ENCODE assay signal across 11 cellular contexts in genomic region chr2:188979730-188980123, GRCh38. TPM values are rescaled to one million over a fixed set of nuclear protein-coding genes. Genes with fewer than 3 reads are reported as not detected.
DNase-seq lines count a peak whose midpoint lies in the region; ATAC-seq, FAIRE-seq and TF ChIP-seq lines count a peak whose summit lies in the region.
"Had no signal": no experiment of that assay in that cellular context is flagged by ENCODE, and none has a peak within 500 bp of the region (broad histone marks: within the 10 kb centered on the region; RNA-seq: fewer than 3 reads in every experiment).

No MANE protein-coding gene starts in this region.

- H3K36me3 Mint-ChIP-seq in astrocyte (ENCODE audit: low read depth, unreplicated experiment) = no peaks in the 10 kb centered on the region
- H3K36me3 Mint-ChIP-seq in mesothelial cell of epicardium = peaks cover 10% of the 10 kb centered on the region

- H3K9me1 ChIP-seq in IMR-90 (ENCODE audit: insufficient read depth, low read length) = no peaks in the 10 kb centered on the region

- H3K56ac ChIP-seq in IMR-90 (ENCODE audit: extremely low read depth, insufficient read depth, low read length) = no peak overlapping the region; the same call in 1 of the 2 replicates

- peak overlapping the region; percentile 98 for H2BK5ac ChIP-seq in IMR-90 (ENCODE audit: low read depth, low read length, poor library complexity, severe bottlenecking)

- dilution Hi-C loops in IMR-90 (cut with HindIII; ENCODE audit: low sequenced_read_pairs, unreplicated experiment) = no loop called here

- no peak overlapping the region for H2AK9ac ChIP-seq in IMR-90 (replicated peaks; ENCODE audit: low read depth, low read length, poor library complexity)

- CTCF ChIA-PET in IMR-90 (lab: Yijun Ruan, JAX) = no interaction called here

- H3K27me3 Mint-ChIP-seq in astrocyte (ENCODE audit: low read depth, unreplicated experiment) (no peaks in the 10 kb centered on the region), mesothelial cell of epicardium (ENCODE audit: low read depth) (no peaks in the 10 kb centered on the region)

- H4K20me1 ChIP-seq in IMR-90 (ENCODE audit: insufficient read depth, low read length) (no peaks in the 10 kb centered on the region), astrocyte (ENCODE audit: insufficient read depth, low read length) (no peaks in the 10 kb centered on the region)

- peaks cover 2 to 11% of the 10 kb centered on the region in 2 experiments; a peak in 3 of 4 replicates for H3K79me1 ChIP-seq in IMR-90 (ENCODE audit: low read depth in 1 of 2, low read length in 2 of 2)

- no TSS peak for BruUV-seq in IMR-90 (replicated peaks; lab: Mats Ljungman, UMichigan)

- H3K4me3 Mint-ChIP-seq in astrocyte (ENCODE audit: unreplicated experiment) (peak overlapping the region; percentile 11), mesothelial cell of epicardium (peak overlapping the region; percentile 93)
- H3K4me3 Mint-ChIP-seq: activated CD4-positive, alpha-beta T cell treated with anti-CD3 and anti-CD28 coated beads, Interleukin-2, amount 10 ng/mL, durations not matched to agents 7 days and 5 days had no signal

- no peak overlapping the region for H2AK5ac ChIP-seq in IMR-90 (ENCODE audit: low read depth, low read length)

- in situ Hi-C loops in IMR-90 (cut with MboI; ENCODE audit: low sequenced_read_pairs) = loop anchor here (5.0 to 10.0 kb wide), 2 partner anchors 195 to 452 kb away; no protein-coding TSS in a partner anchor

- TF ChIP-seq CTCF in IMR-90 (conservative IDR thresholded peaks at IDR 0.05; ENCODE audit: low read depth, low read length) (no peak), astrocyte (IDR thresholded peaks at IDR 0.05; ENCODE audit: insufficient read depth, low read depth, low read length) (no peak), mesothelial cell of epicardium (IDR thresholded peaks at IDR 0.05; ENCODE audit: unreplicated experiment) (no peak)

- no peak for TF ChIP-seq RAD21 in IMR-90 (IDR thresholded peaks at IDR 0.05; ENCODE audit: low read length)

- H3K36me3 ChIP-seq in IMR-90 (ENCODE audit: control insufficient read depth, insufficient read depth, low read length) (peaks cover 6% of the 10 kb centered on the region), astrocyte (ENCODE audit: insufficient read depth, low read length) (no peaks in the 10 kb centered on the region), subcutaneous abdominal adipose tissue (ENCODE audit: control insufficient read depth in 5 of 5, insufficient read depth in 5 of 5, low read length in 5 of 5) (peaks cover 0 to 2% (median under 1%) of the 10 kb centered on the region in 5 donors)

- FAIRE-seq in astrocyte (lab: Jason Lieb, UNC) = peak; percentile 5

- peaks cover 3% of the 10 kb centered on the region for H3K4me1 ChIP-seq in IMR-90 (ENCODE audit: control insufficient read depth, insufficient read depth, low read length)
- peaks cover 25% of the 10 kb centered on the region for H3K4me1 ChIP-seq in astrocyte (ENCODE audit: insufficient read depth, low read length)
- peaks cover 0 to 42% (median 7%) of the 10 kb centered on the region in 5 donors for H3K4me1 ChIP-seq in subcutaneous abdominal adipose tissue (ENCODE audit: control insufficient read depth in 5 of 5, insufficient read depth in 5 of 5, low read length in 5 of 5)

- peaks cover 41% of the 10 kb centered on the region for H3K79me2 ChIP-seq in astrocyte (ENCODE audit: insufficient read depth, low read length)

- peak overlapping the region; percentile 79; the same call in 1 of the 2 replicates for H3K18ac ChIP-seq in IMR-90 (ENCODE audit: low read depth, low read length)

- intact Hi-C loops in IMR-90 (cut with micrococcal nuclease) = loop anchor here (2.0 to 10.0 kb wide), 8 partner anchors 82 to 1382 kb away; partner anchors contain the start of genes COL5A2 and GULP1

- H3K4me2 ChIP-seq in IMR-90 (ENCODE audit: low read depth, low read length) (peak overlapping the region; percentile 90), astrocyte (ENCODE audit: low read length) (peak overlapping the region; percentile 69)

- H2BK15ac ChIP-seq in IMR-90 (ENCODE audit: low read depth, low read length) = no peak overlapping the region

- H3K27ac Mint-ChIP-seq in astrocyte (ENCODE audit: unreplicated experiment) (peak overlapping the region; percentile 29), mesothelial cell of epicardium (peak overlapping the region; percentile 98)
- H3K27ac Mint-ChIP-seq: activated CD4-positive, alpha-beta T cell treated with anti-CD3 and anti-CD28 coated beads, Interleukin-2, amount 10 ng/mL, durations not matched to agents 7 days and 5 days had no signal

- no peaks in the 10 kb centered on the region for H3K27me3 ChIP-seq in IMR-90 (ENCODE audit: control insufficient read depth, insufficient read depth, low read length)
- no peaks in the 10 kb centered on the region for H3K27me3 ChIP-seq in astrocyte (ENCODE audit: insufficient read depth, low read length)
- H3K27me3 ChIP-seq in subcutaneous abdominal adipose tissue (ENCODE audit: control insufficient read depth in 5 of 5, insufficient read depth in 4 of 5, low read length in 5 of 5) = no peaks in the 10 kb centered on the region

- peak overlapping the region; percentile 73; the same call in 1 of the 2 replicates for H4K5ac ChIP-seq in IMR-90 (ENCODE audit: low read depth, low read length)

- H3K23ac ChIP-seq in IMR-90 (ENCODE audit: low read depth, low read length) = peak overlapping the region; percentile 14; the same call in 1 of the 2 replicates

- TF ChIP-seq POLR2A in IMR-90 (IDR thresholded peaks at IDR 0.05; ENCODE audit: low read depth, low read length) = no peak

- H2AFZ ChIP-seq in IMR-90 (replicated peaks; ENCODE audit: low read length, poor library complexity) (no peak overlapping the region), astrocyte (ENCODE audit: low read depth, low read length) (no peak overlapping the region)

- H3K9me3 Mint-ChIP-seq in astrocyte (ENCODE audit: unreplicated experiment) = no peaks in the 10 kb centered on the region
- H3K9me3 Mint-ChIP-seq in mesothelial cell of epicardium = no peaks in the 10 kb centered on the region
- H3K9me3 Mint-ChIP-seq: activated CD4-positive, alpha-beta T cell treated with anti-CD3 and anti-CD28 coated beads, Interleukin-2, amount 10 ng/mL, durations not matched to agents 7 days and 5 days had no signal

- peak overlapping the region; percentile 7; the same call in 1 of the 2 replicates for H3K4ac ChIP-seq in IMR-90 (ENCODE audit: low read depth, low read length)

- 0 out of 2 replicates have a peak overlapping the region, but pooled peaks have one; percentile 38 for H2BK20ac ChIP-seq in IMR-90 (ENCODE audit: low read depth, low read length)

- H3K14ac ChIP-seq in IMR-90 (replicated peaks; ENCODE audit: low read depth, low read length) = peak overlapping the region; percentile 34; the same call in 1 of the 2 replicates

- peak overlapping the region; percentile 10; the same call in 1 of the 2 replicates for H2BK120ac ChIP-seq in IMR-90 (ENCODE audit: low read depth, low read length)

- H3K9ac ChIP-seq in IMR-90 (ENCODE audit: low read depth, low read length) (peak overlapping the region; percentile 77; the same call in 1 of the 2 replicates), astrocyte (ENCODE audit: low read length) (peak overlapping the region; percentile 72), subcutaneous abdominal adipose tissue (ENCODE audit: low read length in 5 of 5) (peak overlapping the region in 3 of 5 donors; percentile 4 to 95 (median 21))

- no peak for ATAC-seq in IMR-90 (ENCODE audit: low read depth)
- no peak for ATAC-seq in HG02981 (IDR thresholded peaks at IDR 0.05; ENCODE audit: unreplicated experiment)

- peak overlapping the region in 1 of 2 experiments; percentile 57; a peak in 2 of 4 replicates for H4K8ac ChIP-seq in IMR-90 (ENCODE audit: low read depth in 2 of 2, low read length in 2 of 2)

- no peak for DNase-seq in IMR-90
- no peak for DNase-seq in astrocyte (ENCODE audit: low read depth)
- DNase-seq in mesothelial cell of epicardium (ENCODE audit: low spot score in 2 of 2, unreplicated experiment in 2 of 2) = no peak
- DNase-seq in SK-N-DZ (ENCODE audit: low spot score) = no peak
- no peak for DNase-seq in NCI-H1105 treated with DMSO at 0.1 percent for 48 hours (lab: John Stamatoyannopoulos, UW)
- DNase-seq: activated CD4-positive, alpha-beta T cell treated with anti-CD3 and anti-CD28 coated beads, Interleukin-2, amount 10 ng/mL, durations not matched to agents 7 days and 5 days; GOT3; NCI-H187 treated with DMSO at 0.1 percent for 48 hours; stimulated activated CD4-positive, alpha-beta T cell treated with anti-CD3 and anti-CD28 coated beads, Interleukin-12 subunit alpha, Interleukin-12 subunit beta, amount 100 ng/mL, for 4 hours had no signal

- no peak overlapping the region for H4K91ac ChIP-seq in IMR-90 (ENCODE audit: insufficient read depth, low read depth, low read length)

- H3K27ac ChIP-seq in IMR-90 (ENCODE audit: insufficient read depth, low read length) = peak overlapping the region; percentile 74; the same call in 1 of the 2 replicates
- H3K27ac ChIP-seq in astrocyte (ENCODE audit: low read depth, low read length) = peak overlapping the region; percentile 87
- H3K27ac ChIP-seq in subcutaneous abdominal adipose tissue (ENCODE audit: low read depth, low read length) = peak overlapping the region; percentile 99

- H3K9me3 ChIP-seq in IMR-90 (ENCODE audit: control insufficient read depth, insufficient read depth, low read length) (no peaks in the 10 kb centered on the region), astrocyte (ENCODE audit: insufficient read depth, low read depth, low read length) (no peaks in the 10 kb centered on the region), subcutaneous abdominal adipose tissue (ENCODE audit: control insufficient read depth in 5 of 5, low read length in 5 of 5) (no peaks in the 10 kb centered on the region)

- WGBS in IMR-90 (ENCODE audit: extremely low coverage in 2 of 2, insufficient read length in 1 of 2), 2 experiments = no CpG with 5 or more reads among the region's 2 CpGs

- peak overlapping the region; percentile 6; the same call in 1 of the 2 replicates for H3K4me3 ChIP-seq in IMR-90 (ENCODE audit: insufficient read depth, low read depth, low read length)
- no peak overlapping the region for H3K4me3 ChIP-seq in astrocyte (ENCODE audit: insufficient read depth, low read depth, low read length)
- peak overlapping the region in 3 of 5 donors; percentile 11 to 78 (median 15) for H3K4me3 ChIP-seq in subcutaneous abdominal adipose tissue (ENCODE audit: low read depth in 1 of 5, low read length in 5 of 5)

- peaks cover 27% of the 10 kb centered on the region for H3K4me1 Mint-ChIP-seq in astrocyte (ENCODE audit: low read depth, unreplicated experiment)
- H3K4me1 Mint-ChIP-seq in mesothelial cell of epicardium = peaks cover 50% of the 10 kb centered on the region

- POLR2A ChIA-PET in IMR-90 (lab: Charles Lee; ENCODE audit: unreplicated experiment) = no interaction called here

RNA-seq across cellular contexts. Expression of gene COL3A1, which starts 5.6 kb away (rescaled TPM):
- total RNA-seq in IMR-90 (2012; rRNA removed) = 408 and 411 TPM in 2 replicates
- 326 and 402 TPM in 2 replicates for polyA plus RNA-seq in IMR-90 (2012; rRNA removed)
- 382 and 438 TPM in 2 replicates for polyA plus RNA-seq in IMR-90 (2012; cell fraction: cytosol; rRNA removed)
- polyA plus RNA-seq in IMR-90 (2012; cell fraction: nucleus; rRNA removed; ENCODE audit: low replicate concordance) = 291 and 482 TPM in 2 replicates
- total RNA-seq in astrocyte = 350 and 458 TPM in 2 replicates
- total RNA-seq in mesothelial cell of epicardium = 7,569 to 7,691 TPM (median 7,584 TPM) in 3 replicates
- polyA plus RNA-seq in SK-N-DZ (2014; cell fraction: cytosol; rRNA removed) = 9.8 and 11.2 TPM in 2 replicates
- polyA plus RNA-seq in SK-N-DZ (2014; cell fraction: nucleus; rRNA removed) = 177 and 192 TPM in 2 replicates
- total RNA-seq: activated CD4-positive, alpha-beta T cell treated with anti-CD3 and anti-CD28 coated beads, Interleukin-2, amount 10 ng/mL, durations not matched to agents 7 days and 5 days had no signal

Comparison
In these comparisons a context has a peak if more than half of its experiments do, and no peak if none do; other contexts are left out.
1. H3K9ac ChIP-seq: peak in every context shown above with its lines; median percentile 77 in IMR-90; 72 in astrocyte; 21 in subcutaneous abdominal adipose tissue.
2. RNA of gene COL3A1, which starts 5.6 kb away (total RNA-seq): 7,569 to 7,691 TPM in mesothelial cell of epicardium; 408 to 411 TPM in IMR-90 and 350 to 458 TPM in astrocyte; every median in the first group is over 10 times any median in the second.
3. Peak in every context shown above with its lines, with median percentiles within 50 percentile points of each other: H3K27ac ChIP-seq.